6 cellular contexts compared by ENCODE assay signal in the genomic region with DNA sequence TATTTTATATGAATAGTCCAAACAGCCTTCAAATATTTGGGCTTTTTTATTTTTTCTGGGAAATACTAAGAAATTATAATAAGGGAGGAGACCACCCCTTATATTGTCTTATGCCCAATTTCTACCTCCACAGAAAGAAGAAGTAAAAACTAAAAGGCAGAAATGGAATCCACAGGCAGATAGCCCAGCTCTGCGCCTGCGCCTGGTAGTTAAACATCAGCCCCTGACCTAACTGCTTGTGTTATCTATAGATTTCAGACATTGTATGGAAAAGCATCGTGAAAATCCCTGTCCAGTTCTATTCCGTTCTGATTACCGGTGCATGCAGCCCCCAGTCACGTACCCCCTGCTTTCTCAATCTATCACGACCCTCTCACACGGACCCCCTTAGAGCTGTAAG. TPM values are rescaled to one million over a fixed set of nuclear protein-coding genes. Genes with fewer than 3 reads are reported as not detected.
"Had no signal": no experiment of that assay in that cellular context is flagged by ENCODE, and none has a peak within 500 bp of the region (broad histone marks: within the 10 kb centered on the region; RNA-seq: fewer than 3 reads in every experiment).

No MANE protein-coding gene starts in this region.

RNA-seq across cellular contexts. Expression of gene CFAP126, which starts 29.4 kb away (rescaled TPM):
- total RNA-seq: activated B cell treated with CpG ODN at 0.5 μM for 24 hours; activated CD4-positive, alpha-beta memory T cell treated with anti-CD3 and anti-CD28 coated beads, Interleukin-2, amount 10 ng/mL, durations not matched to agents 7 days and 5 days; activated CD8-positive, alpha-beta memory T cell treated with anti-CD3 and anti-CD28 coated beads, Interleukin-2, amount 10 ng/mL, durations not matched to agents 7 days and 5 days; activated naive CD4-positive, alpha-beta T cell treated with anti-CD3 and anti-CD28 coated beads, Interleukin-2, amount 50 U/mL, for 72 hours; MCF 10A; Right ventricle myocardium superior had no signal
